Comparison of ENCODE assay signal across 15 cellular contexts in genomic region chr11:116042125-116042524, GRCh38.
DNase-seq lines count a peak whose midpoint lies in the region; TF ChIP-seq lines count a peak whose summit lies in the region.
"Had no signal": no experiment of that assay in that cellular context is flagged by ENCODE, and none has a peak within 500 bp of the region (broad histone marks: within the 10 kb centered on the region; RNA-seq: fewer than 3 reads in every experiment).

No MANE protein-coding gene starts in this region.

- no peaks in the 10 kb centered on the region for H3K4me1 Mint-ChIP-seq in activated CD4-positive, alpha-beta T cell treated with anti-CD3 and anti-CD28 coated beads, Interleukin-2, amount 10 ng/mL, durations not matched to agents 24 days and 14 days
- no peaks in the 10 kb centered on the region for H3K4me1 Mint-ChIP-seq in Calu3 (ENCODE audit: low read depth, unreplicated experiment)
- H3K4me1 Mint-ChIP-seq in CD8-positive, alpha-beta memory T cell: no peaks in the 10 kb centered on the region

- no peaks in the 10 kb centered on the region for H3K36me3 Mint-ChIP-seq in activated CD4-positive, alpha-beta T cell treated with anti-CD3 and anti-CD28 coated beads, Interleukin-2, amount 10 ng/mL, durations not matched to agents 24 days and 14 days (ENCODE audit: low read depth)
- no peaks in the 10 kb centered on the region for H3K36me3 Mint-ChIP-seq in Calu3 (ENCODE audit: insufficient read depth, unreplicated experiment)
- no peaks in the 10 kb centered on the region for H3K36me3 Mint-ChIP-seq in CD8-positive, alpha-beta memory T cell

- DNase-seq in activated CD4-positive, alpha-beta T cell treated with anti-CD3 and anti-CD28 coated beads, Interleukin-2, amount 10 ng/mL, durations not matched to agents 24 days and 14 days: peak; percentile 28
- DNase-seq in activated CD4-positive, alpha-beta T cell treated with anti-CD3 and anti-CD28 coated beads for 48 hours: no peak
- DNase-seq in NCI-H2171 (lab: John Stamatoyannopoulos, UW) (peak; percentile 84), coronary artery (ENCODE audit: low spot score) (peak; percentile 40), pons (ENCODE audit: low spot score) (no peak), Calu3 (no peak)
- no peak for DNase-seq in stimulated activated CD4-positive, alpha-beta T cell treated with anti-CD3 and anti-CD28 coated beads, Interleukin-12 subunit alpha, Interleukin-12 subunit beta, amount 100 ng/mL, for 4 hours
- DNase-seq in CD8-positive, alpha-beta memory T cell: no peak
- DNase-seq: IMR-90; NCI-H1436; NCI-H187 treated with DMSO at 0.1 percent for 48 hours; NK-92 treated with Interleukin-12 subunit alpha and Interleukin-12 subunit beta, amount 100 ng/mL, for 24 hours; SIG-M5; SK-N-SH had no signal

- intact Hi-C loops in activated CD4-positive, alpha-beta T cell treated with anti-CD3 and anti-CD28 coated beads, Interleukin-2, amount 10 ng/mL, durations not matched to agents 24 days and 14 days (cut with micrococcal nuclease): no loop called here
- intact Hi-C loops in Calu3 (cut with micrococcal nuclease; ENCODE audit: unreplicated experiment): no loop called here

- POLR2A ChIA-PET in CD8-positive, alpha-beta memory T cell (lab: Charles Lee): no interaction called here

- H3K36me3 ChIP-seq in CD8-positive, alpha-beta memory T cell (ENCODE audit: insufficient read depth, low read length): no peaks in the 10 kb centered on the region

- no peaks in the 10 kb centered on the region for H3K27me3 Mint-ChIP-seq in activated CD4-positive, alpha-beta T cell treated with anti-CD3 and anti-CD28 coated beads, Interleukin-2, amount 10 ng/mL, durations not matched to agents 24 days and 14 days
- H3K27me3 Mint-ChIP-seq in Calu3 (ENCODE audit: unreplicated experiment): no peaks in the 10 kb centered on the region
- peaks cover 0 to 6% of the 10 kb centered on the region in 2 donors for H3K27me3 Mint-ChIP-seq in CD8-positive, alpha-beta memory T cell

- H3K27ac Mint-ChIP-seq in activated CD4-positive, alpha-beta T cell treated with anti-CD3 and anti-CD28 coated beads, Interleukin-2, amount 10 ng/mL, durations not matched to agents 24 days and 14 days: no peak overlapping the region
- H3K27ac Mint-ChIP-seq in Calu3 (ENCODE audit: unreplicated experiment): no peak overlapping the region
- H3K27ac Mint-ChIP-seq in CD8-positive, alpha-beta memory T cell: no peak overlapping the region

- H3K4me3 ChIP-seq in coronary artery: no peak overlapping the region
- no peak overlapping the region for H3K4me3 ChIP-seq in CD8-positive, alpha-beta memory T cell (ENCODE audit: low read length)

- CTCF ChIA-PET in Calu3 (lab: Charles Lee): no interaction called here
- CTCF ChIA-PET in CD8-positive, alpha-beta memory T cell (lab: Charles Lee): interaction anchor here (1.4 kb wide), 1 partner anchor 13 kb away, joined by 3 read pairs; no protein-coding TSS in a partner anchor

- no peaks in the 10 kb centered on the region for H3K27me3 ChIP-seq in CD8-positive, alpha-beta memory T cell (ENCODE audit: insufficient read depth, low read length, poor library complexity, severe bottlenecking)

- no peaks in the 10 kb centered on the region for H3K4me1 ChIP-seq in CD8-positive, alpha-beta memory T cell (ENCODE audit: insufficient read depth, low read length)

- no peaks in the 10 kb centered on the region for H3K9me3 ChIP-seq in CD8-positive, alpha-beta memory T cell (ENCODE audit: low read length)
- H3K9me3 ChIP-seq: SK-N-SH had no signal

- no peaks in the 10 kb centered on the region for H3K9me3 Mint-ChIP-seq in activated CD4-positive, alpha-beta T cell treated with anti-CD3 and anti-CD28 coated beads, Interleukin-2, amount 10 ng/mL, durations not matched to agents 24 days and 14 days
- H3K9me3 Mint-ChIP-seq in Calu3 (ENCODE audit: low read depth, unreplicated experiment): peaks cover 4% of the 10 kb centered on the region
- H3K9me3 Mint-ChIP-seq in CD8-positive, alpha-beta memory T cell: peaks cover 0 to 4% (median 0%) of the 10 kb centered on the region in 5 donors

- H3K4me3 Mint-ChIP-seq in activated CD4-positive, alpha-beta T cell treated with anti-CD3 and anti-CD28 coated beads, Interleukin-2, amount 10 ng/mL, durations not matched to agents 24 days and 14 days: no peak overlapping the region
- H3K4me3 Mint-ChIP-seq in Calu3 (ENCODE audit: low read depth, unreplicated experiment): no peak overlapping the region
- no peak overlapping the region for H3K4me3 Mint-ChIP-seq in CD8-positive, alpha-beta memory T cell

- H3K27ac ChIP-seq in coronary artery: no peak overlapping the region
- no peak overlapping the region for H3K27ac ChIP-seq in CD8-positive, alpha-beta memory T cell (ENCODE audit: low read depth, low read length)
- H3K27ac ChIP-seq: C4-2B had no signal

- BruUV-seq in Calu3 (replicated peaks; lab: Mats Ljungman, UMichigan): no TSS peak

- TF ChIP-seq CTCF in coronary artery (IDR thresholded peaks at IDR 0.05) (no peak), Calu3 (IDR thresholded peaks at IDR 0.05; ENCODE audit: unreplicated experiment) (no peak)

Comparison
In these comparisons a context has a peak if more than half of its experiments do, and no peak if none do; other contexts are left out.
1. DNase-seq: peak in activated CD4-positive, alpha-beta T cell treated with anti-CD3 and anti-CD28 coated beads, Interleukin-2, amount 10 ng/mL, durations not matched to agents 24 days and 14 days (single experiment), NCI-H2171 (single experiment) and coronary artery (single experiment); none in activated CD4-positive, alpha-beta T cell treated with anti-CD3 and anti-CD28 coated beads for 48 hours (single experiment), stimulated activated CD4-positive, alpha-beta T cell treated with anti-CD3 and anti-CD28 coated beads, Interleukin-12 subunit alpha, Interleukin-12 subunit beta, amount 100 ng/mL, for 4 hours (single experiment), pons (single experiment), Calu3 (single experiment) and CD8-positive, alpha-beta memory T cell (0 of 5).